Comparison of ENCODE assay signal across 1 cellular context in genomic region chr12:56145218-56145617, GRCh38.
TF ChIP-seq lines count a peak whose summit lies in the region.

No MANE protein-coding gene starts in this region.

TF ChIP-seq in K562, 482 proteins besides CTCF, POLR2A, EP300 and RAD21:
- peak; percentile 89 for TF ChIP-seq C11orf30 (IDR thresholded peaks at IDR 0.05; ENCODE audit: low read depth)
- no peak for TF ChIP-seq MYC (IDR thresholded peaks at IDR 0.05; ENCODE audit: low read depth, low read length)
- no peak for TF ChIP-seq MYC (CRISPR knock-in tag; IDR thresholded peaks at IDR 0.05; ENCODE audit: borderline replicate concordance, low read depth)
- TF ChIP-seq POLR2B (IDR thresholded peaks at IDR 0.05; ENCODE audit: low read depth, partially characterized antibody) = peak; percentile 51
- peak; percentile 4; the same call in 1 of the 2 replicates for TF ChIP-seq POLR2AphosphoS2 (IDR thresholded peaks at IDR 0.05; ENCODE audit: low read length)
- peak; percentile 93 for TF ChIP-seq ZNF316 (IDR thresholded peaks at IDR 0.05)
- no peak for TF ChIP-seq SIX5 (IDR thresholded peaks at IDR 0.05; ENCODE audit: borderline replicate concordance in 1 of 2, insufficient read depth in 1 of 2, low read depth in 1 of 2, low read length in 2 of 2)
- no peak for TF ChIP-seq SAP30 (IDR thresholded peaks at IDR 0.05; ENCODE audit: borderline replicate concordance, insufficient read depth, low read depth, low read length, poor library complexity, severe bottlenecking)
- TF ChIP-seq MAFG (tag; conservative IDR thresholded peaks at IDR 0.05) = peak; percentile 80
- TF ChIP-seq THAP12 (CRISPR knock-in tag; IDR thresholded peaks at IDR 0.05) = no peak
- TF ChIP-seq TAF1 (IDR thresholded peaks at IDR 0.05; ENCODE audit: control insufficient read depth, extremely low read depth, insufficient read depth, low read length, severe bottlenecking) = no peak
- no peak for TF ChIP-seq XRCC3 (IDR thresholded peaks at IDR 0.05)
- TF ChIP-seq NFATC3 (IDR thresholded peaks at IDR 0.05) = no peak
- no peak for TF ChIP-seq SIRT6 (IDR thresholded peaks at IDR 0.05; ENCODE audit: low read depth, low read length)
- TF ChIP-seq ERF (CRISPR knock-in tag; IDR thresholded peaks at IDR 0.05) = no peak
- TF ChIP-seq MAFF (IDR thresholded peaks at IDR 0.05; ENCODE audit: low read length) = peak; percentile 81
- peak; percentile 72; the same call in 1 of the 2 replicates for TF ChIP-seq MAFK (IDR thresholded peaks at IDR 0.05; ENCODE audit: low read length)
- TF ChIP-seq SMARCB1 (IDR thresholded peaks at IDR 0.05; ENCODE audit: insufficient read length, low read depth) = no peak
- no peak for TF ChIP-seq CHD4 (IDR thresholded peaks at IDR 0.05; ENCODE audit: insufficient read depth, insufficient replicate concordance, low read depth, low read length, poor library complexity, severe bottlenecking)
- TF ChIP-seq HMG20B (CRISPR knock-in tag; IDR thresholded peaks at IDR 0.05) = no peak
